8 cellular contexts compared by ENCODE assay signal in the genomic region with DNA sequence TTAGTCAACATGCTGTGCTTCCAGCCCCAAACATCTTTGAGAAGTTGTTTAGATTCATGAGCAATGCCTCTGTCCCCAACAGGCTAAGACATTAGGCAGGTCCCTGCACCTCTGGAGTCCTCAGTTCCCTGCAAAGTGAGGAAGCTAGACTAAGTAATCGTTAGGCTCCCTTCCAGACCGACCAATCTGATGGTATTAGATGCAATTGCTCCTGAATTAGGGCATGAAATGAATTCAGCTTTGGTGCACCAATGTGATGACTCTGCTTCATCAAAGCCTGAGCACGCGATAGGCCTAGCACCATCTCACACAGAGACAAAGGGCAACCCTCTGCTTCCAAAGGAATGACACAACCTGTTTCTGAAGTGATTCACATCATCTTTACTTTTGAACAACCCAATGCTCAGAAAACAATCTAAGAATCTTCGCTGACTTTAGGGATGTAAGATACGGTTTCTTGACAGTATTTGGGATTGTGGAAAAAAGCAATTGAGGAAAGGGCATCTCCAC. TPM values are rescaled to one million over a fixed set of nuclear protein-coding genes. Genes with fewer than 3 reads are reported as not detected.
DNase-seq lines count a peak whose midpoint lies in the region; ATAC-seq, FAIRE-seq and TF ChIP-seq lines count a peak whose summit lies in the region.

No MANE protein-coding gene starts in this region.

- peak overlapping the region; percentile 74 for H2AFZ ChIP-seq in hepatocyte

- H3K4me3 ChIP-seq in hepatocyte (no peak overlapping the region), stomach (peak overlapping the region in 2 of 4 donors; percentile 61 to 63)

- POLR2A ChIA-PET in activated B cell treated with CpG ODN at 0.5 μM for 24 hours (lab: Charles Lee) = interaction anchor here (0.8 to 2.9 kb wide), 13 partner anchors 8 to 381 kb away, joined by 3 to 34 read pairs (median 9); no protein-coding TSS in a partner anchor

- peaks cover 2% of the 10 kb centered on the region for H3K9me3 Mint-ChIP-seq in activated naive CD4-positive, alpha-beta T cell treated with anti-CD3 and anti-CD28 coated beads for 36 hours
- no peaks in the 10 kb centered on the region for H3K9me3 Mint-ChIP-seq in activated B cell treated with CpG ODN at 0.5 μM for 24 hours

- H3K9me2 ChIP-seq in hepatocyte (replicated peaks; ENCODE audit: insufficient read depth) = no peaks in the 10 kb centered on the region

- no peaks in the 10 kb centered on the region for H4K20me1 ChIP-seq in hepatocyte (ENCODE audit: insufficient read depth, poor library complexity, severe bottlenecking)

- DNase-seq in activated naive CD4-positive, alpha-beta T cell treated with anti-CD3 and anti-CD28 coated beads for 36 hours = peak; percentile 53
- no peak for DNase-seq in activated naive CD4-positive, alpha-beta T cell (lab: John Stamatoyannopoulos, UW)
- no peak for DNase-seq in activated B cell treated with CpG ODN at 0.5 μM for 24 hours
- DNase-seq in hepatocyte (ENCODE audit: low spot score) = no peak
- DNase-seq in stomach = no peak
- no peak for DNase-seq in NCI-H510A treated with DMSO at 0.1 percent for 48 hours (lab: John Stamatoyannopoulos, UW)
- no peak for DNase-seq in RCC 7860 (ENCODE audit: low spot score)
- DNase-seq in SHP77 treated with DMSO at 0.1 percent for 48 hours (lab: John Stamatoyannopoulos, UW) = no peak

- TF ChIP-seq CTCF in activated B cell treated with CpG ODN at 0.5 μM for 24 hours (IDR thresholded peaks at IDR 0.05) = no peak
- no peak for TF ChIP-seq CTCF in hepatocyte (IDR thresholded peaks at IDR 0.05; ENCODE audit: poor library complexity)
- TF ChIP-seq CTCF in stomach (IDR thresholded peaks at IDR 0.05) = no peak

- H3K36me3 Mint-ChIP-seq in activated naive CD4-positive, alpha-beta T cell treated with anti-CD3 and anti-CD28 coated beads for 36 hours (ENCODE audit: low read depth) = peaks cover 1% of the 10 kb centered on the region
- peaks cover 17% of the 10 kb centered on the region for H3K36me3 Mint-ChIP-seq in activated B cell treated with CpG ODN at 0.5 μM for 24 hours (ENCODE audit: low read depth)

- 95% methylated on average over 6 of the region's 6 CpGs for WGBS in hepatocyte (ENCODE audit: low lambda C conversion rate, missing lambda C conversion rate)
- 91 to 96% (median 93%) methylated on average over 6 of the region's 6 CpGs for WGBS in stomach, 5 donors

- CTCF ChIA-PET in activated naive CD4-positive, alpha-beta T cell treated with anti-CD3 and anti-CD28 coated beads for 36 hours (lab: Charles Lee) = interaction anchor here (0.7 to 2.8 kb wide), 10 partner anchors 15 to 33 kb away, joined by 3 to 27 read pairs (median 6); no protein-coding TSS in a partner anchor
- CTCF ChIA-PET in activated B cell treated with CpG ODN at 0.5 μM for 24 hours (lab: Charles Lee) = interaction anchor here (1.5 to 2.3 kb wide), 5 partner anchors 15 to 43 kb away, joined by 4 to 7 read pairs (median 7); no protein-coding TSS in a partner anchor

- TF ChIP-seq POLR2A in stomach (IDR thresholded peaks at IDR 0.05) = no peak

- H3K4me1 Mint-ChIP-seq in activated naive CD4-positive, alpha-beta T cell treated with anti-CD3 and anti-CD28 coated beads for 36 hours (ENCODE audit: low read depth) = peaks cover 27% of the 10 kb centered on the region
- peaks cover 37% of the 10 kb centered on the region for H3K4me1 Mint-ChIP-seq in activated B cell treated with CpG ODN at 0.5 μM for 24 hours

- no peak for FAIRE-seq in RCC 7860 (lab: Jason Lieb, UNC)

- H3K9me3 ChIP-seq in hepatocyte (ENCODE audit: low read depth) (no peaks in the 10 kb centered on the region), stomach (no peaks in the 10 kb centered on the region)

- intact Hi-C loops in activated naive CD4-positive, alpha-beta T cell treated with anti-CD3 and anti-CD28 coated beads for 36 hours (cut with micrococcal nuclease) = loop anchor here (1.0 to 10.0 kb wide), 8 partner anchors 29 to 1975 kb away; partner anchors contain the start of genes CAPZA2, LSM8, MDFIC and ST7
- intact Hi-C loops in activated B cell treated with CpG ODN at 0.5 μM for 24 hours (cut with micrococcal nuclease) = loop anchor here (1.0 to 5.0 kb wide), 5 partner anchors 21 to 1287 kb away; partner anchors contain the start of gene MDFIC
- intact Hi-C loops in stomach (cut with DNase I; ENCODE audit: low total_unique reads) = no loop called here

- H3K79me2 ChIP-seq in hepatocyte = peaks cover 30% of the 10 kb centered on the region

- H3K4me3 Mint-ChIP-seq in activated naive CD4-positive, alpha-beta T cell treated with anti-CD3 and anti-CD28 coated beads for 36 hours = peak overlapping the region; percentile 65
- peak overlapping the region; percentile 94 for H3K4me3 Mint-ChIP-seq in activated B cell treated with CpG ODN at 0.5 μM for 24 hours

- TF ChIP-seq EP300 in stomach (IDR thresholded peaks at IDR 0.05) = no peak

- H3K27ac Mint-ChIP-seq in activated naive CD4-positive, alpha-beta T cell treated with anti-CD3 and anti-CD28 coated beads for 36 hours = peak overlapping the region; percentile 73
- H3K27ac Mint-ChIP-seq in activated B cell treated with CpG ODN at 0.5 μM for 24 hours = no peak overlapping the region

- H3K4me2 ChIP-seq in hepatocyte = peak overlapping the region; percentile 73

- peak overlapping the region; percentile 98 for H3K27ac ChIP-seq in hepatocyte
- H3K27ac ChIP-seq in stomach = peak overlapping the region in 3 of 5 donors; percentile 95 to 97 (median 96)

- H3K27me3 ChIP-seq in hepatocyte = no peaks in the 10 kb centered on the region
- no peaks in the 10 kb centered on the region for H3K27me3 ChIP-seq in stomach

- no peaks in the 10 kb centered on the region for H3K36me3 ChIP-seq in hepatocyte (replicated peaks; ENCODE audit: insufficient read depth, low read depth)
- H3K36me3 ChIP-seq in stomach = no peaks in the 10 kb centered on the region

- H3K4me1 ChIP-seq in hepatocyte (ENCODE audit: insufficient read depth) (peaks cover 17% of the 10 kb centered on the region), stomach (peaks cover 5 to 34% (median 23%) of the 10 kb centered on the region in 4 donors)

- H3K27me3 Mint-ChIP-seq in activated naive CD4-positive, alpha-beta T cell treated with anti-CD3 and anti-CD28 coated beads for 36 hours (ENCODE audit: low read depth) = no peaks in the 10 kb centered on the region
- no peaks in the 10 kb centered on the region for H3K27me3 Mint-ChIP-seq in activated B cell treated with CpG ODN at 0.5 μM for 24 hours

- no peak for ATAC-seq in activated B cell treated with CpG ODN at 0.5 μM for 24 hours (ENCODE audit: low read depth)

RNA-seq across cellular contexts. Expression of gene TES, which starts 0.7 kb away (rescaled TPM):
- total RNA-seq in activated naive CD4-positive, alpha-beta T cell treated with anti-CD3 and anti-CD28 coated beads for 36 hours = 10 to 100 TPM; 74.0 to 76.4 TPM
- total RNA-seq in activated B cell treated with CpG ODN at 0.5 μM for 24 hours (77.9 and 82.8 TPM in 2 replicates), hepatocyte (122 and 129 TPM in 2 replicates), stomach (100 to 1,000 TPM in 4 of 5 donors, 10 to 100 TPM in 1; 78.8 to 191 (median 155) TPM)
- polyA plus RNA-seq in hepatocyte (75.2 and 83.2 TPM in 2 replicates), stomach (10 to 100 TPM; 46.0 to 98.5 (median 52.3) TPM)
